In the genomic region with DNA sequence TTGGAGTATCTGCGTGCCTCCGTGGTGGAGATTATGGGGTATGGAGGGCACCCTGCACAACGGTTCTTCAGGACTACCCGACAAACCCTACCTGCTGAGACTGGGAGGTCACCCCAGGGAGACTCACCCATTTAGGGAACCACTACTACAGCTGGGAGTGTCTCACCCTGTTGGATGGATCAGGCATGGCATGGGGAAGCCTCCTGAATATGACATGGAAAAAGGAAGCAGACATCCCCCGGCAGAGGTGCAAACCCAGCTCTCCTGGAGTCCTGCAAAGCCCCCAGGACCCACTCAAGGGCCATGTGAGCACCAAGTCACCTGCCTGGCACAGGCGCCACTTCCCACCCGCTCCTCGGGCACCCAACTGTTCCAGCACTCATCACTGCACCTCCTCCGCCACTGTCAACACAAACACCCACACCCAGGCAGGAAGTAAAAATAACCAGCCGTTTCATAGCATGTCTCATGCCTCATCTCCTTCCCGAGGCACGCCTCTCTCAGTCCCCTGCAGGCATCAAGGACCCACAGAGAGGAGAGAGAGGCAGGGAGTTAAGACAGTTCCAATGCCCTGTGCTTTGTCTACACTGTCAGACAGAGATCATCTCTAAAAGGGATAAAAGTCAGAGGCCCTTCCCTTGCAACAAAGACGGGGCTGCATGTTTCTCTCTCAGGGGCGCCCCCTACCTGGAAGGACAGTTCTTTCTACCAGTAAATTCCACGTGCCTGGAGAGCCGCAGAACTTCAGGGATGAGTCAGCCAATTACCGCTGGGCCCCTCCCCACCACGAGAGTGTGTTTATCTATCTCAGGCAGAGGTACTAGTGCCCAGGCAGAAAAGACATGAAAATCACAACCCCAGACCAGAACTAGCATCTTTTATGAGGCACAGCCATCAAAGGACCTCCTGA, we compare ENCODE assay signal across 8 cellular contexts.
A peak's percentile ranks its signal among the peaks of the same experiment; 100 is the strongest.
DNase-seq lines count a peak whose midpoint lies in the region; ATAC-seq and TF ChIP-seq lines count a peak whose summit lies in the region.

No MANE protein-coding gene starts in this region.

- no peak overlapping the region for H3K9ac ChIP-seq in smooth muscle cell (ENCODE audit: low read depth)

- H3K4me2 ChIP-seq in smooth muscle cell, result no peak overlapping the region

- H3K4me1 ChIP-seq in smooth muscle cell (ENCODE audit: low read depth), result no peaks in the 10 kb centered on the region
- no peaks in the 10 kb centered on the region for H3K4me1 ChIP-seq in psoas muscle

- H3K36me3 Mint-ChIP-seq in Calu3 (ENCODE audit: insufficient read depth, unreplicated experiment), result no peaks in the 10 kb centered on the region

- H3F3A ChIP-seq in smooth muscle cell (ENCODE audit: low read depth), result no peaks in the 10 kb centered on the region

- H3K27me3 Mint-ChIP-seq in Calu3 (ENCODE audit: unreplicated experiment), result no peaks in the 10 kb centered on the region

- peak; percentile 37 for TF ChIP-seq CTCF in Calu3 (IDR thresholded peaks at IDR 0.05; ENCODE audit: unreplicated experiment)
- peak; percentile 44 for TF ChIP-seq CTCF in smooth muscle cell (IDR thresholded peaks at IDR 0.05; ENCODE audit: borderline replicate concordance, insufficient read depth, poor library complexity, severe bottlenecking)
- no peak for TF ChIP-seq CTCF in psoas muscle (IDR thresholded peaks at IDR 0.05)

- H3K4me1 Mint-ChIP-seq in Calu3 (ENCODE audit: low read depth, unreplicated experiment), result peaks cover 14% of the 10 kb centered on the region

- 48% methylated on average over 18 of the region's 18 CpGs for WGBS in smooth muscle cell (ENCODE audit: low lambda C conversion rate)
- 69 to 72% (median 70%) methylated on average over 18 of the region's 18 CpGs for WGBS in psoas muscle, 3 donors

- CTCF ChIA-PET in Calu3 (lab: Charles Lee), result no interaction called here

- H4K20me1 ChIP-seq in smooth muscle cell (ENCODE audit: low read depth), result no peaks in the 10 kb centered on the region

- H3K36me3 ChIP-seq in MG63 (no peaks in the 10 kb centered on the region), smooth muscle cell (ENCODE audit: low read depth) (no peaks in the 10 kb centered on the region), psoas muscle (ENCODE audit: insufficient read depth in 1 of 2, low read depth in 1 of 2) (no peaks in the 10 kb centered on the region)

- H3K4me3 ChIP-seq in MG63 (no peak overlapping the region), smooth muscle cell (no peak overlapping the region), psoas muscle (no peak overlapping the region)

- H3K4me3 Mint-ChIP-seq in Calu3 (ENCODE audit: low read depth, unreplicated experiment), result no peak overlapping the region

- no peaks in the 10 kb centered on the region for H3K9me3 Mint-ChIP-seq in Calu3 (ENCODE audit: low read depth, unreplicated experiment)

- no TSS peak for BruUV-seq in Calu3 (replicated peaks; lab: Mats Ljungman, UMichigan)

- intact Hi-C loops in Calu3 (cut with micrococcal nuclease; ENCODE audit: unreplicated experiment) (loop anchor here (10.0 kb wide), 2 partner anchors 155 to 315 kb away; no protein-coding TSS in a partner anchor), psoas muscle (cut with DNase I) (no loop called here)

- no peak overlapping the region for H3K27ac ChIP-seq in smooth muscle cell (ENCODE audit: low read depth)
- H3K27ac ChIP-seq in psoas muscle, result no peak overlapping the region

- ATAC-seq in GM21576 (IDR thresholded peaks at IDR 0.05; ENCODE audit: unreplicated experiment), result peak; percentile 37
- ATAC-seq in activated CD4-positive, CD25-positive, alpha-beta regulatory T cell treated with anti-CD3 and anti-CD28 coated beads, Interleukin-2, amount 50 U/mL, for 24 hours, result peak; percentile 86 to 87
- ATAC-seq in psoas muscle, result no peak
- no peak for ATAC-seq in left lobe of liver

- H3K27ac Mint-ChIP-seq in Calu3 (ENCODE audit: unreplicated experiment), result no peak overlapping the region

- H3K9me3 ChIP-seq in MG63 (no peaks in the 10 kb centered on the region), smooth muscle cell (replicated peaks; ENCODE audit: low read depth) (no peaks in the 10 kb centered on the region), psoas muscle (no peaks in the 10 kb centered on the region)

- no peak overlapping the region for H2AFZ ChIP-seq in smooth muscle cell (ENCODE audit: low read depth)

- H3K27me3 ChIP-seq in MG63 (no peaks in the 10 kb centered on the region), smooth muscle cell (ENCODE audit: low read depth) (no peaks in the 10 kb centered on the region), psoas muscle (ENCODE audit: insufficient read depth in 3 of 3, low read length in 2 of 3) (peaks cover 0 to 1% (median 0%) of the 10 kb centered on the region in 3 donors)

- peak; percentile 66 for DNase-seq in Calu3
- DNase-seq in MG63, result peak; percentile 73
- DNase-seq in central memory CD4-positive, alpha-beta T cell, result peak; percentile 55
- DNase-seq in smooth muscle cell (lab: John Stamatoyannopoulos, UW; ENCODE audit: unreplicated experiment), result no peak
- DNase-seq in psoas muscle, result no peak
- no peak for DNase-seq in left lobe of liver (ENCODE audit: low spot score)

- peaks cover 7% of the 10 kb centered on the region for H3K79me2 ChIP-seq in smooth muscle cell (ENCODE audit: low read depth)

Comparison
In these comparisons a context has a peak if more than half of its experiments do, and no peak if none do; other contexts are left out.
1. DNase-seq: peak in Calu3 (single experiment), MG63 (single experiment) and central memory CD4-positive, alpha-beta T cell (single experiment); none in smooth muscle cell (single experiment), psoas muscle (0 of 2) and left lobe of liver (single experiment).
2. ATAC-seq: peak in GM21576 (single experiment) and activated CD4-positive, CD25-positive, alpha-beta regulatory T cell treated with anti-CD3 and anti-CD28 coated beads, Interleukin-2, amount 50 U/mL, for 24 hours (2 of 2); none in psoas muscle (0 of 4) and left lobe of liver (single experiment).